Comparison of ENCODE assay signal across 8 cellular contexts in genomic region chr13:96958286-96958891, GRCh38. TPM values are rescaled to one million over a fixed set of nuclear protein-coding genes. Genes with fewer than 3 reads are reported as not detected.
DNase-seq lines count a peak whose midpoint lies in the region; ATAC-seq, FAIRE-seq and TF ChIP-seq lines count a peak whose summit lies in the region.

No MANE protein-coding gene starts in this region.

- H3K27me3 ChIP-seq in CD4-positive, alpha-beta T cell (ENCODE audit: control insufficient read depth, insufficient read depth, low read length): no peaks in the 10 kb centered on the region
- no peaks in the 10 kb centered on the region for H3K27me3 ChIP-seq in astrocyte (ENCODE audit: insufficient read depth, low read length)

- no peak overlapping the region for H3K27ac ChIP-seq in CD4-positive, alpha-beta T cell (ENCODE audit: low read depth, low read length)
- H3K27ac ChIP-seq in astrocyte (ENCODE audit: low read depth, low read length): no peak overlapping the region

- no peaks in the 10 kb centered on the region for H3K9me3 Mint-ChIP-seq in CD4-positive, alpha-beta T cell
- H3K9me3 Mint-ChIP-seq in astrocyte (ENCODE audit: unreplicated experiment): no peaks in the 10 kb centered on the region
- H3K9me3 Mint-ChIP-seq in activated T-cell treated with anti-CD3 and anti-CD28 coated beads, Interleukin-2, amount 50 U/mL, for 72 hours: peaks cover 0 to 2% of the 10 kb centered on the region in 2 donors
- H3K9me3 Mint-ChIP-seq in stimulated activated effector memory CD8-positive, alpha-beta T cell treated with anti-CD3 and anti-CD28 coated beads, Interleukin-12 subunit alpha, Interleukin-12 subunit beta, amount 100 ng/mL, for 72 hours: no peaks in the 10 kb centered on the region

- no peak for ATAC-seq in CD4-positive, alpha-beta T cell (ENCODE audit: poor library complexity)
- ATAC-seq in GM21619 (IDR thresholded peaks at IDR 0.05; ENCODE audit: unreplicated experiment): peak; percentile 74
- no peak for ATAC-seq in activated T-cell treated with anti-CD3 and anti-CD28 coated beads, Interleukin-2, amount 50 U/mL, for 72 hours (replicated peaks in 1 of 2)
- ATAC-seq in stimulated activated effector memory CD8-positive, alpha-beta T cell treated with anti-CD3 and anti-CD28 coated beads, Interleukin-12 subunit alpha, Interleukin-12 subunit beta, amount 100 ng/mL, for 72 hours: no peak

- no peak for DNase-seq in CD4-positive, alpha-beta T cell
- DNase-seq in NCI-H2029 treated with DMSO at 0.1 percent for 48 hours (lab: John Stamatoyannopoulos, UW): peak; percentile 5
- peak; percentile 1 for DNase-seq in astrocyte (ENCODE audit: low read depth)
- DNase-seq in kidney tubule cell (ENCODE audit: low spot score): peak; percentile 34
- DNase-seq in activated T-cell treated with anti-CD3 and anti-CD28 coated beads, Interleukin-2, amount 50 U/mL, for 72 hours: no peak
- DNase-seq in stimulated activated effector memory CD8-positive, alpha-beta T cell treated with anti-CD3 and anti-CD28 coated beads, Interleukin-12 subunit alpha, Interleukin-12 subunit beta, amount 100 ng/mL, for 72 hours (ENCODE audit: low spot score in 2 of 2): no peak
- no peak for DNase-seq in stimulated activated naive CD4-positive, alpha-beta T cell treated with Interleukin-2 at 50 U/mL for 16 hours (lab: John Stamatoyannopoulos, UW)

- H2AFZ ChIP-seq in astrocyte (ENCODE audit: low read depth, low read length): no peak overlapping the region

- no peaks in the 10 kb centered on the region for H3K79me2 ChIP-seq in astrocyte (ENCODE audit: insufficient read depth, low read length)

- H3K36me3 Mint-ChIP-seq in CD4-positive, alpha-beta T cell (ENCODE audit: low read depth): no peaks in the 10 kb centered on the region
- no peaks in the 10 kb centered on the region for H3K36me3 Mint-ChIP-seq in astrocyte (ENCODE audit: low read depth, unreplicated experiment)
- H3K36me3 Mint-ChIP-seq in activated T-cell treated with anti-CD3 and anti-CD28 coated beads, Interleukin-2, amount 50 U/mL, for 72 hours (ENCODE audit: insufficient read depth in 2 of 2): no peaks in the 10 kb centered on the region
- no peaks in the 10 kb centered on the region for H3K36me3 Mint-ChIP-seq in stimulated activated effector memory CD8-positive, alpha-beta T cell treated with anti-CD3 and anti-CD28 coated beads, Interleukin-12 subunit alpha, Interleukin-12 subunit beta, amount 100 ng/mL, for 72 hours

- CTCF ChIA-PET in CD4-positive, alpha-beta T cell (lab: Charles Lee): no interaction called here

- FAIRE-seq in astrocyte (lab: Jason Lieb, UNC): no peak

- peak; percentile 25 for TF ChIP-seq CTCF in CD4-positive, alpha-beta T cell (IDR thresholded peaks at IDR 0.05)
- peak; percentile 75 for TF ChIP-seq CTCF in astrocyte (IDR thresholded peaks at IDR 0.05; ENCODE audit: insufficient read depth, low read depth, low read length)

- POLR2A ChIA-PET in CD4-positive, alpha-beta T cell (lab: Charles Lee): no interaction called here

- H3K4me1 Mint-ChIP-seq in CD4-positive, alpha-beta T cell (ENCODE audit: low read depth): no peaks in the 10 kb centered on the region
- H3K4me1 Mint-ChIP-seq in astrocyte (ENCODE audit: low read depth, unreplicated experiment): no peaks in the 10 kb centered on the region
- no peaks in the 10 kb centered on the region for H3K4me1 Mint-ChIP-seq in activated T-cell treated with anti-CD3 and anti-CD28 coated beads, Interleukin-2, amount 50 U/mL, for 72 hours (ENCODE audit: low read depth)
- H3K4me1 Mint-ChIP-seq in stimulated activated effector memory CD8-positive, alpha-beta T cell treated with anti-CD3 and anti-CD28 coated beads, Interleukin-12 subunit alpha, Interleukin-12 subunit beta, amount 100 ng/mL, for 72 hours: no peaks in the 10 kb centered on the region

- no peaks in the 10 kb centered on the region for H4K20me1 ChIP-seq in astrocyte (ENCODE audit: insufficient read depth, low read length)

- peaks cover 5% of the 10 kb centered on the region for H3K27me3 Mint-ChIP-seq in CD4-positive, alpha-beta T cell
- no peaks in the 10 kb centered on the region for H3K27me3 Mint-ChIP-seq in astrocyte (ENCODE audit: low read depth, unreplicated experiment)
- no peaks in the 10 kb centered on the region for H3K27me3 Mint-ChIP-seq in activated T-cell treated with anti-CD3 and anti-CD28 coated beads, Interleukin-2, amount 50 U/mL, for 72 hours (ENCODE audit: low read depth)

- H3K4me2 ChIP-seq in astrocyte (ENCODE audit: low read length): no peak overlapping the region

- no peaks in the 10 kb centered on the region for H3K4me1 ChIP-seq in astrocyte (ENCODE audit: insufficient read depth, low read length)

- no peaks in the 10 kb centered on the region for H3K36me3 ChIP-seq in astrocyte (ENCODE audit: insufficient read depth, low read length)

- H3K9me3 ChIP-seq in CD4-positive, alpha-beta T cell (ENCODE audit: control insufficient read depth, low read length): no peaks in the 10 kb centered on the region
- no peaks in the 10 kb centered on the region for H3K9me3 ChIP-seq in astrocyte (ENCODE audit: insufficient read depth, low read depth, low read length)

- no peak overlapping the region for H3K9ac ChIP-seq in astrocyte (ENCODE audit: low read length)

- H3K27ac Mint-ChIP-seq in CD4-positive, alpha-beta T cell: no peak overlapping the region
- H3K27ac Mint-ChIP-seq in astrocyte (ENCODE audit: unreplicated experiment): no peak overlapping the region
- no peak overlapping the region for H3K27ac Mint-ChIP-seq in activated T-cell treated with anti-CD3 and anti-CD28 coated beads, Interleukin-2, amount 50 U/mL, for 72 hours
- H3K27ac Mint-ChIP-seq in stimulated activated effector memory CD8-positive, alpha-beta T cell treated with anti-CD3 and anti-CD28 coated beads, Interleukin-12 subunit alpha, Interleukin-12 subunit beta, amount 100 ng/mL, for 72 hours: no peak overlapping the region

- no peak overlapping the region for H3K4me3 ChIP-seq in astrocyte (ENCODE audit: insufficient read depth, low read depth, low read length)

- intact Hi-C loops in CD4-positive, alpha-beta T cell (cut with DNase I, micrococcal nuclease): no loop called here

- no peak overlapping the region for H3K4me3 Mint-ChIP-seq in CD4-positive, alpha-beta T cell
- no peak overlapping the region for H3K4me3 Mint-ChIP-seq in astrocyte (ENCODE audit: unreplicated experiment)
- no peak overlapping the region for H3K4me3 Mint-ChIP-seq in activated T-cell treated with anti-CD3 and anti-CD28 coated beads, Interleukin-2, amount 50 U/mL, for 72 hours
- H3K4me3 Mint-ChIP-seq in stimulated activated effector memory CD8-positive, alpha-beta T cell treated with anti-CD3 and anti-CD28 coated beads, Interleukin-12 subunit alpha, Interleukin-12 subunit beta, amount 100 ng/mL, for 72 hours: no peak overlapping the region

RNA-seq across cellular contexts. Expression of gene OXGR1, which starts 35.9 kb away (rescaled TPM):
- not detected for total RNA-seq in CD4-positive, alpha-beta T cell
- 0.36 and 0.39 TPM in 2 replicates for total RNA-seq in astrocyte
- not detected for total RNA-seq in activated T-cell treated with anti-CD3 and anti-CD28 coated beads, Interleukin-2, amount 50 U/mL, for 72 hours

Comparison
In these comparisons a context has a peak if more than half of its experiments do, and no peak if none do; other contexts are left out.
1. DNase-seq: peak in NCI-H2029 treated with DMSO at 0.1 percent for 48 hours (single experiment), astrocyte (single experiment) and kidney tubule cell (single experiment); none in CD4-positive, alpha-beta T cell (0 of 10), activated T-cell treated with anti-CD3 and anti-CD28 coated beads, Interleukin-2, amount 50 U/mL, for 72 hours (0 of 2), stimulated activated effector memory CD8-positive, alpha-beta T cell treated with anti-CD3 and anti-CD28 coated beads, Interleukin-12 subunit alpha, Interleukin-12 subunit beta, amount 100 ng/mL, for 72 hours (0 of 2) and stimulated activated naive CD4-positive, alpha-beta T cell treated with Interleukin-2 at 50 U/mL for 16 hours (single experiment).